1 cellular context compared by ENCODE assay signal in genomic region chr11:64253043-64253442, GRCh38.
A peak's percentile ranks its signal among the peaks of the same experiment; 100 is the strongest.
TF ChIP-seq lines count a peak whose summit lies in the region.

No MANE protein-coding gene starts in this region.

TF ChIP-seq in K562, 482 proteins besides CTCF, POLR2A, EP300 and RAD21:
- no peak for TF ChIP-seq UBTF (IDR thresholded peaks at IDR 0.05; ENCODE audit: borderline replicate concordance in 1 of 2, low read depth in 2 of 2, low read length in 2 of 2)
- peak; percentile 63; the same call in 1 of the 2 replicates for TF ChIP-seq BCOR (IDR thresholded peaks at IDR 0.05)
- TF ChIP-seq ZNF764 (CRISPR knock-in tag; IDR thresholded peaks at IDR 0.05; ENCODE audit: low read depth): no peak
- no peak for TF ChIP-seq BRCA1 (IDR thresholded peaks at IDR 0.05)
- no peak for TF ChIP-seq BRCA1 (CRISPR knock-in tag; IDR thresholded peaks at IDR 0.05)
- peak; percentile 20 to 23; a peak in 1 of 4 replicates for TF ChIP-seq KDM1A (IDR thresholded peaks at IDR 0.05)
- no peak for TF ChIP-seq ZNF699 (CRISPR knock-in tag; IDR thresholded peaks at IDR 0.05; ENCODE audit: insufficient replicate concordance)
- no peak for TF ChIP-seq ATF6 (CRISPR knock-in tag; IDR thresholded peaks at IDR 0.05)
- no peak for TF ChIP-seq MAFG (tag; conservative IDR thresholded peaks at IDR 0.05)
- 0 out of 2 replicates have a peak, but pooled peaks have one; percentile 4 for TF ChIP-seq RB1 (IDR thresholded peaks at IDR 0.05; ENCODE audit: low read depth)
- no peak for TF ChIP-seq CREBBP (IDR thresholded peaks at IDR 0.05; ENCODE audit: low read depth, low read length)
- no peak for TF ChIP-seq ZNF584 (CRISPR knock-in tag; IDR thresholded peaks at IDR 0.05; ENCODE audit: low read depth)
- no peak for TF ChIP-seq TCF15 (CRISPR knock-in tag; IDR thresholded peaks at IDR 0.05)
